ENCODE assay signal across 1 cellular context in the genomic region with DNA sequence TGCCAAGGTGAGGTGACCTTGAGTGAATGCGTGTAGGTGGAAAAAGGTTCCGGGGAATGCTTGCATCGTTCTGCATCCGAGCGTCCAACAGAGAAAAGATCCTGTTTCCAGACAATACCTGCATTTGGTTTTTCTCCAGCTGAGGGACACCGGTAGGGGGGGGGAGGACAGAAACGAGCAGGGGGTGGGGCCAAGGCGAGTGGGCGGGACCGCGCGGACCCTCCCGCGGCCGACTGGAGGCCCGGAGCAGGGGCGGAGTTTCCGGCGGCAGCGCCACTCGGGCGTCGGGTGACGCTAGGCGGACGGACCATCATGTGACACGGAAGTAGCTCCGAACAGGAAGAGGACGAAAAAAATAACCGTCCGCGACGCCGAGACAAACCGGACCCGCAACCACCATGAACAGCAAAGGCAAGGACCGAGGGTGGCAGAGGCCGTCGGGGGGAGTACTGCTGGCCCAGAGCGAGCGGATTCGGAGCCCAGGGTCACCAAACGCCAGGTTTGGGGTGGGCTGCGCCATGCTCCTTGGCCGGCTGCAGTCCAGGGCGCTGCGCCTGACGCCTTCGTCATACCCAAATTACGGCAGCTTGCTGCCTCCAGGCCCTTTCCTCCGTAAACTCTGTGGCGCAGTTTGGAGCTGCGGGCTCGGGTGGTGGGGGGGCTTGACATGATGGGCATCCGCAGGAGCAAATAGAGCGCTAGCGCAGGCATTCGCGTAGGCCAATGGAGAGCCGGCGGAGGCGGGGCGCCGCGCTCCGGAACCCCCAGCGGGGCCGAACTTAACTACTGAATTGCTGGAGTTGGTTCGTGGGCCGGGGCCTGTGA.
TF ChIP-seq lines count a peak whose summit lies in the region.

A gene with protein sequence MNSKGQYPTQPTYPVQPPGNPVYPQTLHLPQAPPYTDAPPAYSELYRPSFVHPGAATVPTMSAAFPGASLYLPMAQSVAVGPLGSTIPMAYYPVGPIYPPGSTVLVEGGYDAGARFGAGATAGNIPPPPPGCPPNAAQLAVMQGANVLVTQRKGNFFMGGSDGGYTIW (plus strand): TSS at position 317 of the 825 bp plus-strand sequence. CDS start 82 bp downstream, at position 399.

TF ChIP-seq in HepG2, 621 proteins besides CTCF, POLR2A, EP300 and RAD21 (continued from another document and continues in another):
- TF ChIP-seq PAWR (CRISPR knock-in tag; IDR thresholded peaks at IDR 0.05; ENCODE audit: borderline replicate concordance) (no peak), RBFOX2 (IDR thresholded peaks at IDR 0.05; ENCODE audit: low read depth, low read length) (peak; percentile 97), ZFP36L2 (CRISPR knock-in tag; IDR thresholded peaks at IDR 0.05) (no peak), ZNF343 (CRISPR knock-in tag; IDR thresholded peaks at IDR 0.05) (0 out of 2 replicates have a peak, but pooled peaks have one; percentile 33), PITX1 (CRISPR knock-in tag; IDR thresholded peaks at IDR 0.05) (0 out of 2 replicates have a peak, but pooled peaks have one; percentile 39), RBM39 (IDR thresholded peaks at IDR 0.05; ENCODE audit: low read depth, low read length, poor library complexity, severe bottlenecking) (peak; percentile 74), ZFYVE20 (CRISPR knock-in tag; IDR thresholded peaks at IDR 0.05; ENCODE audit: borderline replicate concordance, low read depth) (no peak), CC2D1A (CRISPR knock-in tag; IDR thresholded peaks at IDR 0.05) (no peak), KDM5A (IDR thresholded peaks at IDR 0.05; ENCODE audit: borderline replicate concordance, low read length) (peak; percentile 90), SKI (IDR thresholded peaks at IDR 0.05; ENCODE audit: partially characterized antibody) (peak; percentile 8), ZMYM4 (CRISPR knock-in tag; IDR thresholded peaks at IDR 0.05) (peak; percentile 64), ZFP1 (CRISPR knock-in tag; IDR thresholded peaks at IDR 0.05) (0 out of 2 replicates have a peak, but pooled peaks have one; percentile 28), HMG20B (CRISPR knock-in tag; conservative IDR thresholded peaks at IDR 0.05) (no peak), MEIS1 (CRISPR knock-in tag; IDR thresholded peaks at IDR 0.05; ENCODE audit: borderline replicate concordance) (no peak), ZNF354B (CRISPR knock-in tag; IDR thresholded peaks at IDR 0.05) (no peak), RFXAP (CRISPR knock-in tag; IDR thresholded peaks at IDR 0.05; ENCODE audit: borderline replicate concordance) (peak; percentile 78; the same call in 1 of the 2 replicates), ZNF703 (CRISPR knock-in tag; IDR thresholded peaks at IDR 0.05; ENCODE audit: borderline replicate concordance) (0 out of 2 replicates have a peak, but pooled peaks have one; percentile 19), SAP130 (CRISPR knock-in tag; IDR thresholded peaks at IDR 0.05; ENCODE audit: low read depth) (peak; percentile 95), MBNL3 (CRISPR knock-in tag; conservative IDR thresholded peaks at IDR 0.05) (no peak), PHB2 (IDR thresholded peaks at IDR 0.05; ENCODE audit: partially characterized antibody) (no peak), KLF16 (CRISPR knock-in tag; IDR thresholded peaks at IDR 0.05) (peak; percentile 38 to 48; a peak in 1 of 4 replicates), ZNF772 (CRISPR knock-in tag; IDR thresholded peaks at IDR 0.05) (no peak), GFI1 (CRISPR knock-in tag; IDR thresholded peaks at IDR 0.05; ENCODE audit: borderline replicate concordance) (peak; percentile 57; the same call in 1 of the 2 replicates), NR1H2 (CRISPR knock-in tag; IDR thresholded peaks at IDR 0.05; ENCODE audit: borderline replicate concordance, low read depth) (no peak), KDM4B (CRISPR knock-in tag; IDR thresholded peaks at IDR 0.05) (no peak), ZSCAN31 (CRISPR knock-in tag; IDR thresholded peaks at IDR 0.05; ENCODE audit: low read depth) (peak; percentile 42; the same call in 1 of the 2 replicates), KDM3A (CRISPR knock-in tag; IDR thresholded peaks at IDR 0.05; ENCODE audit: low read depth) (no peak), ZNF292 (CRISPR knock-in tag; IDR thresholded peaks at IDR 0.05; ENCODE audit: borderline replicate concordance, low read depth) (no peak), NR2F1 (CRISPR knock-in tag; IDR thresholded peaks at IDR 0.05) (no peak), HNRNPK (IDR thresholded peaks at IDR 0.05; ENCODE audit: low read depth, low read length, poor library complexity, severe bottlenecking) (peak; percentile 87), KAT2B (IDR thresholded peaks at IDR 0.05; ENCODE audit: borderline replicate concordance, low read depth, low read length) (no peak), POGZ (CRISPR knock-in tag; IDR thresholded peaks at IDR 0.05) (no peak; the same call in none of the 2 replicates)
- TF ChIP-seq, protein P1, sequence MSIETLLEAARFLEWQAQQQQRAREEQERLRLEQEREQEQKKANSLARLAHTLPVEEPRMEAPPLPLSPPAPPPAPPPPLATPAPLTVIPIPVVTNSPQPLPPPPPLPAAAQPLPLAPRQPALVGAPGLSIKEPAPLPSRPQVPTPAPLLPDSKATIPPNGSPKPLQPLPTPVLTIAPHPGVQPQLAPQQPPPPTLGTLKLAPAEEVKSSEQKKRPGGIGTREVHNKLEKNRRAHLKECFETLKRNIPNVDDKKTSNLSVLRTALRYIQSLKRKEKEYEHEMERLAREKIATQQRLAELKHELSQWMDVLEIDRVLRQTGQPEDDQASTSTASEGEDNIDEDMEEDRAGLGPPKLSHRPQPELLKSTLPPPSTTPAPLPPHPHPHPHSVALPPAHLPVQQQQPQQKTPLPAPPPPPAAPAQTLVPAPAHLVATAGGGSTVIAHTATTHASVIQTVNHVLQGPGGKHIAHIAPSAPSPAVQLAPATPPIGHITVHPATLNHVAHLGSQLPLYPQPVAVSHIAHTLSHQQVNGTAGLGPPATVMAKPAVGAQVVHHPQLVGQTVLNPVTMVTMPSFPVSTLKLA (IDR thresholded peaks at IDR 0.05): no peak
- TF ChIP-seq, protein P2, sequence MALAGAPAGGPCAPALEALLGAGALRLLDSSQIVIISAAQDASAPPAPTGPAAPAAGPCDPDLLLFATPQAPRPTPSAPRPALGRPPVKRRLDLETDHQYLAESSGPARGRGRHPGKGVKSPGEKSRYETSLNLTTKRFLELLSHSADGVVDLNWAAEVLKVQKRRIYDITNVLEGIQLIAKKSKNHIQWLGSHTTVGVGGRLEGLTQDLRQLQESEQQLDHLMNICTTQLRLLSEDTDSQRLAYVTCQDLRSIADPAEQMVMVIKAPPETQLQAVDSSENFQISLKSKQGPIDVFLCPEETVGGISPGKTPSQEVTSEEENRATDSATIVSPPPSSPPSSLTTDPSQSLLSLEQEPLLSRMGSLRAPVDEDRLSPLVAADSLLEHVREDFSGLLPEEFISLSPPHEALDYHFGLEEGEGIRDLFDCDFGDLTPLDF (CRISPR knock-in tag; IDR thresholded peaks at IDR 0.05): peak; percentile 49
- TF ChIP-seq, protein P3, sequence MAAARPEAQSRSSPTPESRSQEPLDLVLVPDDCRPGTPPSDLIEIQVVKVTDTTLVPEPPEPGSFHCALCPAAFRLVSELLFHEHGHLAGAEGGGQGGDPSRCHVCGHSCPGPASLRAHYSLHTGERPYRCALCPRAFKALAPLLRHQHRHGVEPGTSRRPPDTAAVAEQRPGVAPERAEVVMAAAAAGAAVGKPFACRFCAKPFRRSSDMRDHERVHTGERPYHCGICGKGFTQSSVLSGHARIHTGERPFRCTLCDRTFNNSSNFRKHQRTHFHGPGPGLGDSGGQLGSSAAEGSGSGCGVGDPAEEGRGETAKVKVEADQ (CRISPR knock-in tag; IDR thresholded peaks at IDR 0.05; ENCODE audit: borderline replicate concordance): no peak; the same call in 1 of the 2 replicates
- TF ChIP-seq, protein P4, sequence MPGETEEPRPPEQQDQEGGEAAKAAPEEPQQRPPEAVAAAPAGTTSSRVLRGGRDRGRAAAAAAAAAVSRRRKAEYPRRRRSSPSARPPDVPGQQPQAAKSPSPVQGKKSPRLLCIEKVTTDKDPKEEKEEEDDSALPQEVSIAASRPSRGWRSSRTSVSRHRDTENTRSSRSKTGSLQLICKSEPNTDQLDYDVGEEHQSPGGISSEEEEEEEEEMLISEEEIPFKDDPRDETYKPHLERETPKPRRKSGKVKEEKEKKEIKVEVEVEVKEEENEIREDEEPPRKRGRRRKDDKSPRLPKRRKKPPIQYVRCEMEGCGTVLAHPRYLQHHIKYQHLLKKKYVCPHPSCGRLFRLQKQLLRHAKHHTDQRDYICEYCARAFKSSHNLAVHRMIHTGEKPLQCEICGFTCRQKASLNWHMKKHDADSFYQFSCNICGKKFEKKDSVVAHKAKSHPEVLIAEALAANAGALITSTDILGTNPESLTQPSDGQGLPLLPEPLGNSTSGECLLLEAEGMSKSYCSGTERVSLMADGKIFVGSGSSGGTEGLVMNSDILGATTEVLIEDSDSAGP (CRISPR knock-in tag; IDR thresholded peaks at IDR 0.05; ENCODE audit: borderline replicate concordance): peak; percentile 90; the same call in 1 of the 2 replicates
- TF ChIP-seq, protein P5, sequence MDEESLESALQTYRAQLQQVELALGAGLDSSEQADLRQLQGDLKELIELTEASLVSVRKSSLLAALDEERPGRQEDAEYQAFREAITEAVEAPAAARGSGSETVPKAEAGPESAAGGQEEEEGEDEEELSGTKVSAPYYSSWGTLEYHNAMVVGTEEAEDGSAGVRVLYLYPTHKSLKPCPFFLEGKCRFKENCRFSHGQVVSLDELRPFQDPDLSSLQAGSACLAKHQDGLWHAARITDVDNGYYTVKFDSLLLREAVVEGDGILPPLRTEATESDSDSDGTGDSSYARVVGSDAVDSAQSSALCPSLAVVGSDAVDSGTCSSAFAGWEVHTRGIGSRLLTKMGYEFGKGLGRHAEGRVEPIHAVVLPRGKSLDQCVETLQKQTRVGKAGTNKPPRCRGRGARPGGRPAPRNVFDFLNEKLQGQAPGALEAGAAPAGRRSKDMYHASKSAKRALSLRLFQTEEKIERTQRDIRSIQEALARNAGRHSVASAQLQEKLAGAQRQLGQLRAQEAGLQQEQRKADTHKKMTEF (CRISPR knock-in tag; IDR thresholded peaks at IDR 0.05): peak; percentile 79
- TF ChIP-seq, protein P6, sequence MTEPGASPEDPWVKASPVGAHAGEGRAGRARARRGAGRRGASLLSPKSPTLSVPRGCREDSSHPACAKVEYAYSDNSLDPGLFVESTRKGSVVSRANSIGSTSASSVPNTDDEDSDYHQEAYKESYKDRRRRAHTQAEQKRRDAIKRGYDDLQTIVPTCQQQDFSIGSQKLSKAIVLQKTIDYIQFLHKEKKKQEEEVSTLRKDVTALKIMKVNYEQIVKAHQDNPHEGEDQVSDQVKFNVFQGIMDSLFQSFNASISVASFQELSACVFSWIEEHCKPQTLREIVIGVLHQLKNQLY (CRISPR knock-in tag; IDR thresholded peaks at IDR 0.05): no peak
- TF ChIP-seq, protein P7, sequence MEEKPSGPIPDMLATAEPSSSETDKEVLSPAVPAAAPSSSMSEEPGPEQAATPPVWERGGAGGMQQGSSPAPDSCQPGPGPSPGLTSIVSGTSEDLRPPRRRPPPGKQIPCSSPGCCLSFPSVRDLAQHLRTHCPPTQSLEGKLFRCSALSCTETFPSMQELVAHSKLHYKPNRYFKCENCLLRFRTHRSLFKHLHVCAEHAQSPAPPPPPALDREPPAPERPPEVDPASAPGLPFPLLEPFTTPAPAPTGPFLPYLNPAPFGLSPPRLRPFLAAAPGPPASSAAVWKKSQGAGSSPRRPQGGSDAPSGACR (CRISPR knock-in tag; IDR thresholded peaks at IDR 0.05): peak; percentile 34; the same call in 1 of the 2 replicates
- TF ChIP-seq, protein P8, sequence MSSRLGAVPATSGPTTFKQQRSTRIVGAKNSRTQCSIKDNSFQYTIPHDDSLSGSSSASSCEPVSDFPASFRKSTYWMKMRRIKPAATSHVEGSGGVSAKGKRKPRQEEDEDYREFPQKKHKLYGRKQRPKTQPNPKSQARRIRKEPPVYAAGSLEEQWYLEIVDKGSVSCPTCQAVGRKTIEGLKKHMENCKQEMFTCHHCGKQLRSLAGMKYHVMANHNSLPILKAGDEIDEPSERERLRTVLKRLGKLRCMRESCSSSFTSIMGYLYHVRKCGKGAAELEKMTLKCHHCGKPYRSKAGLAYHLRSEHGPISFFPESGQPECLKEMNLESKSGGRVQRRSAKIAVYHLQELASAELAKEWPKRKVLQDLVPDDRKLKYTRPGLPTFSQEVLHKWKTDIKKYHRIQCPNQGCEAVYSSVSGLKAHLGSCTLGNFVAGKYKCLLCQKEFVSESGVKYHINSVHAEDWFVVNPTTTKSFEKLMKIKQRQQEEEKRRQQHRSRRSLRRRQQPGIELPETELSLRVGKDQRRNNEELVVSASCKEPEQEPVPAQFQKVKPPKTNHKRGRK (CRISPR knock-in tag; IDR thresholded peaks at IDR 0.05): no peak
- TF ChIP-seq, protein P9, sequence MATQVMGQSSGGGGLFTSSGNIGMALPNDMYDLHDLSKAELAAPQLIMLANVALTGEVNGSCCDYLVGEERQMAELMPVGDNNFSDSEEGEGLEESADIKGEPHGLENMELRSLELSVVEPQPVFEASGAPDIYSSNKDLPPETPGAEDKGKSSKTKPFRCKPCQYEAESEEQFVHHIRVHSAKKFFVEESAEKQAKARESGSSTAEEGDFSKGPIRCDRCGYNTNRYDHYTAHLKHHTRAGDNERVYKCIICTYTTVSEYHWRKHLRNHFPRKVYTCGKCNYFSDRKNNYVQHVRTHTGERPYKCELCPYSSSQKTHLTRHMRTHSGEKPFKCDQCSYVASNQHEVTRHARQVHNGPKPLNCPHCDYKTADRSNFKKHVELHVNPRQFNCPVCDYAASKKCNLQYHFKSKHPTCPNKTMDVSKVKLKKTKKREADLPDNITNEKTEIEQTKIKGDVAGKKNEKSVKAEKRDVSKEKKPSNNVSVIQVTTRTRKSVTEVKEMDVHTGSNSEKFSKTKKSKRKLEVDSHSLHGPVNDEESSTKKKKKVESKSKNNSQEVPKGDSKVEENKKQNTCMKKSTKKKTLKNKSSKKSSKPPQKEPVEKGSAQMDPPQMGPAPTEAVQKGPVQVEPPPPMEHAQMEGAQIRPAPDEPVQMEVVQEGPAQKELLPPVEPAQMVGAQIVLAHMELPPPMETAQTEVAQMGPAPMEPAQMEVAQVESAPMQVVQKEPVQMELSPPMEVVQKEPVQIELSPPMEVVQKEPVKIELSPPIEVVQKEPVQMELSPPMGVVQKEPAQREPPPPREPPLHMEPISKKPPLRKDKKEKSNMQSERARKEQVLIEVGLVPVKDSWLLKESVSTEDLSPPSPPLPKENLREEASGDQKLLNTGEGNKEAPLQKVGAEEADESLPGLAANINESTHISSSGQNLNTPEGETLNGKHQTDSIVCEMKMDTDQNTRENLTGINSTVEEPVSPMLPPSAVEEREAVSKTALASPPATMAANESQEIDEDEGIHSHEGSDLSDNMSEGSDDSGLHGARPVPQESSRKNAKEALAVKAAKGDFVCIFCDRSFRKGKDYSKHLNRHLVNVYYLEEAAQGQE (IDR thresholded peaks at IDR 0.05; ENCODE audit: borderline replicate concordance in 1 of 2, low read depth in 1 of 2, low read length in 2 of 2): no peak; a peak in 1 of 4 replicates
- TF ChIP-seq, protein P10, sequence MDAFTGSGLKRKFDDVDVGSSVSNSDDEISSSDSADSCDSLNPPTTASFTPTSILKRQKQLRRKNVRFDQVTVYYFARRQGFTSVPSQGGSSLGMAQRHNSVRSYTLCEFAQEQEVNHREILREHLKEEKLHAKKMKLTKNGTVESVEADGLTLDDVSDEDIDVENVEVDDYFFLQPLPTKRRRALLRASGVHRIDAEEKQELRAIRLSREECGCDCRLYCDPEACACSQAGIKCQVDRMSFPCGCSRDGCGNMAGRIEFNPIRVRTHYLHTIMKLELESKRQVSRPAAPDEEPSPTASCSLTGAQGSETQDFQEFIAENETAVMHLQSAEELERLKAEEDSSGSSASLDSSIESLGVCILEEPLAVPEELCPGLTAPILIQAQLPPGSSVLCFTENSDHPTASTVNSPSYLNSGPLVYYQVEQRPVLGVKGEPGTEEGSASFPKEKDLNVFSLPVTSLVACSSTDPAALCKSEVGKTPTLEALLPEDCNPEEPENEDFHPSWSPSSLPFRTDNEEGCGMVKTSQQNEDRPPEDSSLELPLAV (CRISPR knock-in tag; conservative IDR thresholded peaks at IDR 0.05; ENCODE audit: low read depth): no peak
